In the genomic region with DNA sequence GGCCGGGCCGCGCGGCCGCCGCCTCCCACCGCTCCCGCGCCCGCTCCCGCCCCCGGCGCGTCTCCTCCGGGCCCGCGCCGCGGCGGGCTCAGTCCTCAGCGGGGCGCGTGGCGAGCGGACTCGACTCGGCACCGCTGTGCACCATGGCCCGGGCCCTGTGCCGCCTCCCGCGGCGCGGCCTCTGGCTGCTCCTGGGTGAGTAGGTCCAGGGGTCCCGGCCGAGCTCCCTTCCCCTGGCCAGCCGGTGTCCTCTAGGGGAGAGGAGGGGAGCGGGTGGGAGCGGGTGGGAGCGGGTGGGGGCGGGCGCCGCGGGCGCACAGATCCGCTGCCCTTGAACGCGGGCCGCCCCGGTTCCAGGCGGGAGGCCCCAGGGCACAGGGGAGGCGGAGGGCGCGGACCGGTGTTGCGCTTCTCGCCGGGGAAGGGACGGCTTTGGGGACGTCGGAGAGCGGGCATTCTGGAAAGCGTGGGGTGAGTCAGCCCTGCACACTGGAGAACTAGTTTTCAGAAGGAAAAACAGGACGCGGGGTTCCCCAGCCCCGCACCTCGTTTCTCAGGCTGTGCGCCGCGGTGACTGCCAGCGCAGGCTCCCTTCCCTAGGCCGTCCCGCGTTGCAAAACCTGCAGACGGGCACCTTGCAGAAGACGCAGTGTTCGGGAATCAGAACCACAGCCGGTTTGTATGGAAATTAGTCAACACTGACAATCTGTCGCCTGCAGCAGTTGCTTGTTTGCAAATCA, we compare ENCODE assay signal across 8 cellular contexts. TPM values are rescaled to one million over a fixed set of nuclear protein-coding genes. Genes with fewer than 3 reads are reported as not detected.
DNase-seq lines count a peak whose midpoint lies in the region; ATAC-seq and TF ChIP-seq lines count a peak whose summit lies in the region.

A gene (plus strand): TSS at position 91 of the 740 bp plus-strand sequence. CDS start 53 bp downstream, at position 144.

- H3K27me3 Mint-ChIP-seq in Caco-2 (ENCODE audit: insufficient read depth, unreplicated experiment), result peaks cover 7% of the 10 kb centered on the region
- H3K27me3 Mint-ChIP-seq in stimulated activated naive CD8-positive, alpha-beta T cell treated with anti-CD3 and anti-CD28 coated beads, Interleukin-15, Interleukin-2, amounts not matched to agents 100 ng/mL and 50 ng/mL, for 24 hours, result peaks cover 32% of the 10 kb centered on the region

- no peaks in the 10 kb centered on the region for H3K36me3 Mint-ChIP-seq in Caco-2 (ENCODE audit: insufficient read depth, unreplicated experiment)
- no peaks in the 10 kb centered on the region for H3K36me3 Mint-ChIP-seq in stimulated activated naive CD8-positive, alpha-beta T cell treated with anti-CD3 and anti-CD28 coated beads, Interleukin-15, Interleukin-2, amounts not matched to agents 100 ng/mL and 50 ng/mL, for 24 hours (ENCODE audit: low read depth)

- peak within 1 kb of the TSS; percentile 44 for H3K4me3 ChIP-seq in Caco-2 (ENCODE audit: low read depth, low read length)

- no peaks in the 10 kb centered on the region for H3K36me3 ChIP-seq in Caco-2 (ENCODE audit: control insufficient read depth, insufficient read depth, low read length)

- BruUV-seq in Caco-2 (replicated peaks; lab: Mats Ljungman, UMichigan), result no TSS peak

- H3K27ac ChIP-seq in caudate nucleus (ENCODE audit: low read depth, low read length) (peak within 1 kb of the TSS; percentile 77), layer of hippocampus (ENCODE audit: low read depth, low read length) (peak within 1 kb of the TSS; percentile 67)

- DNase-seq in Caco-2, result no peak
- peak; percentile 42 for DNase-seq in NCI-H2171 (lab: John Stamatoyannopoulos, UW)
- DNase-seq in caudate nucleus (lab: John Stamatoyannopoulos, UW), result peak in 21 of 61 donors; percentile 12 to 75 (median 47)
- no peak for DNase-seq in glomerular visceral epithelial cell (ENCODE audit: extremely low spot score)
- DNase-seq in activated effector memory CD4-positive, alpha-beta T cell treated with anti-CD3 and anti-CD28 coated beads, Interleukin-2, amount 50 U/mL, for 16 hours, result no peak

- TF ChIP-seq POLR2A in GM18505 (IDR thresholded peaks at IDR 0.05; ENCODE audit: borderline replicate concordance, extremely low read depth, insufficient read depth, insufficient read length), result no peak

- POLR2A ChIA-PET in Caco-2 (lab: Charles Lee), result no interaction called here

- H3K27me3 ChIP-seq in Caco-2 (replicated peaks; ENCODE audit: control insufficient read depth, insufficient read depth, low read length), result no peaks in the 10 kb centered on the region
- no peaks in the 10 kb centered on the region for H3K27me3 ChIP-seq in layer of hippocampus (ENCODE audit: control insufficient read depth, insufficient read depth, low read length)

- H3K9me3 Mint-ChIP-seq in Caco-2 (ENCODE audit: unreplicated experiment), result no peaks in the 10 kb centered on the region
- no peaks in the 10 kb centered on the region for H3K9me3 Mint-ChIP-seq in stimulated activated naive CD8-positive, alpha-beta T cell treated with anti-CD3 and anti-CD28 coated beads, Interleukin-15, Interleukin-2, amounts not matched to agents 100 ng/mL and 50 ng/mL, for 24 hours

- no peaks in the 10 kb centered on the region for H3K9me3 ChIP-seq in Caco-2

- H3K4me1 Mint-ChIP-seq in Caco-2 (ENCODE audit: low read depth, unreplicated experiment), result peaks cover 6% of the 10 kb centered on the region
- H3K4me1 Mint-ChIP-seq in stimulated activated naive CD8-positive, alpha-beta T cell treated with anti-CD3 and anti-CD28 coated beads, Interleukin-15, Interleukin-2, amounts not matched to agents 100 ng/mL and 50 ng/mL, for 24 hours (ENCODE audit: low read depth), result peaks cover 14% of the 10 kb centered on the region

- ATAC-seq in GM18505 (IDR thresholded peaks at IDR 0.05; ENCODE audit: unreplicated experiment), result no peak

- peaks cover 28% of the 10 kb centered on the region for H3K4me1 ChIP-seq in Caco-2

- CTCF ChIA-PET in Caco-2 (lab: Charles Lee), result interaction anchor here (0.6 kb wide), 1 partner anchor 417 kb away, joined by 3 read pairs; no protein-coding TSS in a partner anchor

- no peak for TF ChIP-seq CTCF in Caco-2 (IDR thresholded peaks at IDR 0.05; ENCODE audit: insufficient read depth in 1 of 2, low read depth in 1 of 2, low read length in 1 of 2, severe bottlenecking in 1 of 2, unreplicated experiment in 1 of 2)

- peak within 1 kb of the TSS; percentile 67 for H3K4me3 Mint-ChIP-seq in Caco-2 (ENCODE audit: unreplicated experiment)
- peak within 1 kb of the TSS; percentile 48 for H3K4me3 Mint-ChIP-seq in stimulated activated naive CD8-positive, alpha-beta T cell treated with anti-CD3 and anti-CD28 coated beads, Interleukin-15, Interleukin-2, amounts not matched to agents 100 ng/mL and 50 ng/mL, for 24 hours

- H3K27ac Mint-ChIP-seq in Caco-2 (ENCODE audit: unreplicated experiment), result no peak within 1 kb of the TSS
- no peak within 1 kb of the TSS for H3K27ac Mint-ChIP-seq in stimulated activated naive CD8-positive, alpha-beta T cell treated with anti-CD3 and anti-CD28 coated beads, Interleukin-15, Interleukin-2, amounts not matched to agents 100 ng/mL and 50 ng/mL, for 24 hours

- intact Hi-C loops in Caco-2 (cut with micrococcal nuclease; ENCODE audit: unreplicated experiment), result loop anchor here (2.0 to 10.0 kb wide), 3 partner anchors 243 to 403 kb away; a partner anchor contains a TSS

RNA-seq across cellular contexts. Expression of the gene that starts here (rescaled TPM):
- 1.6 and 2.2 TPM in 2 replicates for total RNA-seq in Caco-2 (2022)
